In the genomic region with DNA sequence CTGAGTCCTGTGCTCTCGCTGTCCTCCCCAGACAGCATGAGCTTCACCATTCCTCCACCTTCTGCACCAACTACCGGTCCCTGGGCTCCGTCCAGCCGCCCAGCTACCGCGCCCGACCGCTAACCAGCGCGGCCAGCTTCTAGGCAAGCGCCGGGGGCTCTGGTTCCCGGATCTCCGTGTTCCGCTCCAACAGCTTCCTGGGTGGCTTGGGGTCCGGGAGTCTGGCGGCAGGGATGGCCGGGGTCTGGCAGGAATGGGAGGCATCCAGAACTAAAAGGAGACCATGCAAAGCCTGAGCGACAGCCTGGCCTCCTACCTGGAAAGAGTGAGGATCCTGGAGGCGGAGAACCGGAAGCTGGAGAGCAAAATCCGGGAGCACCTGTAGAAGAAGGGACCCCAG, we compare ENCODE assay signal across 19 cellular contexts.
A peak's percentile ranks its signal among the peaks of the same experiment; 100 is the strongest.
DNase-seq lines count a peak whose midpoint lies in the region; ATAC-seq and TF ChIP-seq lines count a peak whose summit lies in the region.
"Had no signal": no experiment of that assay in that cellular context is flagged by ENCODE, and none has a peak within 500 bp of the region (broad histone marks: within the 10 kb centered on the region; RNA-seq: fewer than 3 reads in every experiment).

No MANE protein-coding gene starts in this region.

- no peak overlapping the region for H3K27ac Mint-ChIP-seq in chondrocyte (ENCODE audit: unreplicated experiment)
- H3K27ac Mint-ChIP-seq: B cell; CD4-positive, alpha-beta T cell; CD8-positive, alpha-beta T cell had no signal

- H3K27ac ChIP-seq in heart right ventricle: no peak overlapping the region
- no peak overlapping the region for H3K27ac ChIP-seq in testis
- no peak overlapping the region for H3K27ac ChIP-seq in SJCRH30
- H3K27ac ChIP-seq: 22Rv1; A549; BLaER1 treated with 17β-estradiol and CSF1 and Interleukin-3, amounts not matched to agents 10 nM and 100 nM; C4-2B had no signal

- H3K4me3 Mint-ChIP-seq in chondrocyte (ENCODE audit: unreplicated experiment): no peak overlapping the region
- H3K4me3 Mint-ChIP-seq: B cell; CD4-positive, alpha-beta T cell; CD8-positive, alpha-beta T cell had no signal

- intact Hi-C loops in Right ventricle myocardium inferior (cut with DNase I): no loop called here
- intact Hi-C loops in heart right ventricle (cut with DNase I): no loop called here
- intact Hi-C loops in testis (cut with DNase I; ENCODE audit: low total_unique reads): no loop called here

- no peaks in the 10 kb centered on the region for H3K36me3 Mint-ChIP-seq in chondrocyte (ENCODE audit: low read depth)
- H3K36me3 Mint-ChIP-seq: CD8-positive, alpha-beta T cell had no signal

- H3K9me3 ChIP-seq in heart right ventricle (no peaks in the 10 kb centered on the region), testis (no peaks in the 10 kb centered on the region), SJCRH30 (replicated peaks) (no peaks in the 10 kb centered on the region)
- H3K9me3 ChIP-seq: A549; BLaER1 treated with 17β-estradiol and CSF1 and Interleukin-3, amounts not matched to agents 10 nM and 100 nM; Caco-2 had no signal

- no peaks in the 10 kb centered on the region for H3K4me1 Mint-ChIP-seq in chondrocyte (ENCODE audit: low read depth)

- H3K27me3 ChIP-seq in heart right ventricle (no peaks in the 10 kb centered on the region), testis (no peaks in the 10 kb centered on the region), SJCRH30 (no peaks in the 10 kb centered on the region)
- H3K27me3 ChIP-seq: BLaER1 treated with 17β-estradiol and CSF1 and Interleukin-3, amounts not matched to agents 10 nM and 100 nM had no signal

- TF ChIP-seq CTCF in heart right ventricle (IDR thresholded peaks at IDR 0.05): no peak
- no peak for TF ChIP-seq CTCF in chondrocyte (IDR thresholded peaks at IDR 0.05)
- no peak for TF ChIP-seq CTCF in testis (IDR thresholded peaks at IDR 0.05)

- WGBS in heart right ventricle, 2 donors: 94% methylated on average over 22 of the region's 22 CpGs
- WGBS in testis, 2 donors: 69 to 76% methylated on average over 22 of the region's 22 CpGs

- H3K4me1 ChIP-seq in heart right ventricle (no peaks in the 10 kb centered on the region), testis (no peaks in the 10 kb centered on the region), SJCRH30 (no peaks in the 10 kb centered on the region)
- H3K4me1 ChIP-seq: BLaER1 treated with 17β-estradiol and CSF1 and Interleukin-3, amounts not matched to agents 10 nM and 100 nM; Caco-2 had no signal

- peaks cover 22% of the 10 kb centered on the region for H3K27me3 Mint-ChIP-seq in chondrocyte (ENCODE audit: low read depth)
- H3K27me3 Mint-ChIP-seq: B cell; CD4-positive, alpha-beta T cell had no signal

- no peak for TF ChIP-seq POLR2A in testis (IDR thresholded peaks at IDR 0.05)

- H3K4me3 ChIP-seq in heart right ventricle (no peak overlapping the region), testis (peak overlapping the region in 1 of 2 donors; percentile 35), SJCRH30 (no peak overlapping the region)
- H3K4me3 ChIP-seq: A549; BLaER1 treated with 17β-estradiol and CSF1 and Interleukin-3, amounts not matched to agents 10 nM and 100 nM had no signal

- no peaks in the 10 kb centered on the region for H3K9me3 Mint-ChIP-seq in chondrocyte (ENCODE audit: low read depth)
- H3K9me3 Mint-ChIP-seq: CD4-positive, alpha-beta T cell; CD8-positive, alpha-beta T cell had no signal

- DNase-seq in DMS53 (lab: John Stamatoyannopoulos, UW) (peak; percentile 58), DMS53 treated with DMSO at 0.1 percent for 48 hours (lab: John Stamatoyannopoulos, UW; ENCODE audit: unreplicated experiment) (no peak), Right ventricle myocardium inferior (ENCODE audit: missing footprints) (peak; percentile 44), heart right ventricle (no peak), chondrocyte (ENCODE audit: low spot score) (peak; percentile 79), testis (peak; percentile 14), SJCRH30 (no peak)
- DNase-seq: AML-193; Caco-2; Calu3; CD4-positive, alpha-beta T cell; CD8-positive, alpha-beta T cell; DMS79 treated with DMSO at 0.1 percent for 48 hours; GF-D8 had no signal

- ATAC-seq in Right ventricle myocardium inferior (no peak), heart right ventricle (no peak)
- ATAC-seq: A549; CD8-positive, alpha-beta T cell had no signal

- H3K36me3 ChIP-seq in heart right ventricle (no peaks in the 10 kb centered on the region), testis (ENCODE audit: low read depth, missing control alignments) (no peaks in the 10 kb centered on the region), SJCRH30 (no peaks in the 10 kb centered on the region)
- H3K36me3 ChIP-seq: BLaER1 treated with 17β-estradiol and CSF1 and Interleukin-3, amounts not matched to agents 10 nM and 100 nM had no signal

Comparison
In these comparisons a context has a peak if more than half of its experiments do, and no peak if none do; other contexts are left out.
1. DNase-seq: peak in DMS53 (single experiment), Right ventricle myocardium inferior (single experiment), chondrocyte (single experiment) and testis (single experiment); none in DMS53 treated with DMSO at 0.1 percent for 48 hours (single experiment), heart right ventricle (0 of 2) and SJCRH30 (0 of 2).